12 cellular contexts compared by ENCODE assay signal in the genomic region with DNA sequence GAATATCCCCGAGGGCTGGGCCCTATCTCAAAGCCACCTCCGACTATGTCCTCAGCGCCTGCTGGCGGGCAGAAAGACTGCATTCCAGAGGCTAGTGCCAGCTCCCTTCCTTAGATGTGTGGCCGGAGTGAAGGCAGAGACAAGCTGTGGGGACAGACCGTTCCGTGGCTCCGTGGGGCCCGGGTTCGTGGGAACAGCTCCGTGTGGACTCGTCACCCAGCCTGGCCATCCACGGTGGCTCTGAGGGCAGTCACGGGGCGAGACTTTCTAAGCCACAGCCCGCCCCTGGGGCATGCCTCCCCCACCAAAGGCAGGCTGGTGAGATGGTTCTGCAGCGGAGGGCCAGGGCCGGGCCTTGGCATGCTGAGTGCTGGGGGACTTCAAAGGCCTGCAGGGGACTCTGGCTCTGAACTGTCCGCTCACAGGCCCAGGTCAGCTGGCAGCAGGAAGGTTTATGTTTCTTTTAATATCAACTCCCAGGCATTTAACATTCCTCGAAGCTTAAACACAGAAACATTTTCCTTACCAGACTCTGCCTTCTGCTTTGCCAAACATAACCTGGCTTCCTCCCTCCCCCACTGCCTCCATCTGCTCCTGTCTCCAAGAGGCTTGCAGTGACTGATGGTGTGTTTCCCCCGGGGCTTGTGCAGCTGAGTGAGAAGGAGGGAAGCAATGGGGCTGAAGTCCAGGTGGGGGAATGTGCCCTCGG. TPM values are rescaled to one million over a fixed set of nuclear protein-coding genes. Genes with fewer than 3 reads are reported as not detected.
DNase-seq lines count a peak whose midpoint lies in the region; TF ChIP-seq lines count a peak whose summit lies in the region.
"Had no signal": no experiment of that assay in that cellular context is flagged by ENCODE, and none has a peak within 500 bp of the region (broad histone marks: within the 10 kb centered on the region; RNA-seq: fewer than 3 reads in every experiment).

No MANE protein-coding gene starts in this region.

- no peaks in the 10 kb centered on the region for H3K27me3 ChIP-seq in sigmoid colon
- H3K27me3 ChIP-seq in Karpas-422 (ENCODE audit: low read length): no peaks in the 10 kb centered on the region

- H3K36me3 Mint-ChIP-seq in brain: peaks cover 28% of the 10 kb centered on the region

- no peaks in the 10 kb centered on the region for H3K79me2 ChIP-seq in Karpas-422 (ENCODE audit: low read length)

- intact Hi-C loops in sigmoid colon (cut with DNase I): loop anchor here (2.0 kb wide), 1 partner anchor 43 kb away; no protein-coding TSS in a partner anchor

- H2AFZ ChIP-seq in Karpas-422 (ENCODE audit: low read length): no peak overlapping the region

- H3K4me1 Mint-ChIP-seq in brain: peaks cover 43% of the 10 kb centered on the region

- no peak overlapping the region for H3K9ac ChIP-seq in Karpas-422 (ENCODE audit: low read length)

- H3K36me3 ChIP-seq in sigmoid colon (peaks cover 0 to 22% (median 6%) of the 10 kb centered on the region in 4 donors), Karpas-422 (ENCODE audit: insufficient read depth, low read length) (peaks cover 12% of the 10 kb centered on the region; the same call in 1 of the 2 replicates)

- 85 to 86% methylated on average over 22 of the region's 22 CpGs for WGBS in sigmoid colon, 2 donors

- no peaks in the 10 kb centered on the region for H4K20me1 ChIP-seq in Karpas-422 (ENCODE audit: insufficient read depth, low read depth, low read length)

- H3K9me3 ChIP-seq in sigmoid colon: no peaks in the 10 kb centered on the region
- H3K9me3 ChIP-seq in Karpas-422 (ENCODE audit: low read length): no peaks in the 10 kb centered on the region

- TF ChIP-seq CTCF in brain (conservative IDR thresholded peaks at IDR 0.05): no peak
- TF ChIP-seq CTCF in sigmoid colon (IDR thresholded peaks at IDR 0.05): peak; percentile 12 to 72 (median 38)

- peak overlapping the region; percentile 80 to 88 (median 84) for H3K27ac ChIP-seq in sigmoid colon
- no peak overlapping the region for H3K27ac ChIP-seq in Karpas-422 (ENCODE audit: low read length)

- H3K27ac Mint-ChIP-seq in brain: peak overlapping the region; percentile 68 to 97 (median 89)

- H3K4me1 ChIP-seq in sigmoid colon (peaks cover 3 to 52% (median 41%) of the 10 kb centered on the region in 4 donors), Karpas-422 (ENCODE audit: low read length) (no peaks in the 10 kb centered on the region)

- H3K9me2 ChIP-seq in Karpas-422 (replicated peaks; ENCODE audit: insufficient read depth, low read length): no peaks in the 10 kb centered on the region

- H3K4me2 ChIP-seq in Karpas-422 (ENCODE audit: low read depth, low read length, poor library complexity, severe bottlenecking): no peak overlapping the region

- peak in 2 of 4 donors; percentile 42 to 74 for TF ChIP-seq EP300 in sigmoid colon (IDR thresholded peaks at IDR 0.05)

- TF ChIP-seq POLR2A in sigmoid colon (IDR thresholded peaks at IDR 0.05): no peak

- no peak overlapping the region for H3K4me3 ChIP-seq in sigmoid colon
- H3K4me3 ChIP-seq in Karpas-422 (ENCODE audit: low read length): no peak overlapping the region
- H3K4me3 ChIP-seq: GM12878 had no signal

- H3K9me3 Mint-ChIP-seq in brain: no peaks in the 10 kb centered on the region

- H3K27me3 Mint-ChIP-seq in brain: no peaks in the 10 kb centered on the region

- peak overlapping the region in 1 of 5 experiments; percentile 38 for H3K4me3 Mint-ChIP-seq in brain

- DNase-seq in ELF-1 (ENCODE audit: low read depth, low spot score) (peak; percentile 76), hepatic stellate cell (ENCODE audit: low spot score) (peak; percentile 74), sigmoid colon (peak; percentile 87), EL (no peak), GM03348 (ENCODE audit: low spot score) (no peak), Karpas-422 (no peak)
- DNase-seq in activated effector memory CD4-positive, alpha-beta T cell treated with anti-CD3 and anti-CD28 coated beads, Interleukin-2, amount 50 U/mL, for 16 hours: no peak
- DNase-seq: amniotic stem cell; stimulated activated CD4-positive, alpha-beta T cell treated with anti-CD3 and anti-CD28 coated beads, Interleukin-12 subunit alpha, Interleukin-12 subunit beta, amount 100 ng/mL, for 4 hours; T1000 had no signal

RNA-seq across cellular contexts. Expression of gene TIMM22, which starts 50.4 kb away (rescaled TPM):
- 14.4 TPM for polyA plus RNA-seq in brain (ENCODE audit: insufficient read depth, low read depth, low replicate concordance)
- total RNA-seq in sigmoid colon: 10 to 100 TPM in 3 of 4 donors, 1 to 10 TPM in 1; 8.0 to 13.6 (median 11.0) TPM
- 1 to 10 TPM; 6.0 to 9.2 (median 8.1) TPM for polyA plus RNA-seq in sigmoid colon
- 4.7 and 7.2 TPM in 2 replicates for total RNA-seq in Karpas-422 (2014; rRNA removed; shearing (Covaris generic); ENCODE audit: low replicate concordance)

Comparison
In these comparisons a context has a peak if more than half of its experiments do, and no peak if none do; other contexts are left out.
1. DNase-seq: peak in ELF-1 (single experiment), hepatic stellate cell (single experiment) and sigmoid colon (single experiment); none in EL (single experiment), activated effector memory CD4-positive, alpha-beta T cell treated with anti-CD3 and anti-CD28 coated beads, Interleukin-2, amount 50 U/mL, for 16 hours (single experiment), GM03348 (single experiment) and Karpas-422 (single experiment).
2. CTCF ChIP-seq: peak in sigmoid colon (4 of 4); none in brain (0 of 2).